In the genomic region with DNA sequence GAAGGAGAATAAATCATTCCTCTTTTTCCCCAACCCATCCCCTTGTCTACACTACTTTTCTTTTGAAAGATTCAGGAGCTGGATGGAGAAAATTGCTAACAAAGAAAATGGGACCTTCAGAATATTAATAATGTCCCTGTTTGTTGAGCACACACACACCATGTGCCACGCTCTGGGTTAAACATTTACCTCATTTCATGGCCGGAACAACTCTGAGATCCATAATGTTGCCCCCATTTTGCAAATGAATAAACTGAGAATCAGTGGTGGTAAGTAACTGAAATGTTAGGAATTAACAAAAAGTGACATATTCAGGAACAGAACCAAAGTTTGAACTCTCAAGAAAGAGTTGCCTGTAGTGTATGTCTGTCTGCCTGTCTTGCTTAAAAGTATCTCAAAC, we compare ENCODE assay signal across 13 cellular contexts. TPM values are rescaled to one million over a fixed set of nuclear protein-coding genes. Genes with fewer than 3 reads are reported as not detected.
DNase-seq lines count a peak whose midpoint lies in the region; ATAC-seq, FAIRE-seq and TF ChIP-seq lines count a peak whose summit lies in the region.
"Had no signal": no experiment of that assay in that cellular context is flagged by ENCODE, and none has a peak within 500 bp of the region (broad histone marks: within the 10 kb centered on the region; RNA-seq: fewer than 3 reads in every experiment).

No MANE protein-coding gene starts in this region.

- H3K9me3 ChIP-seq in HUES6 (ENCODE audit: control insufficient read depth, insufficient read depth, low read depth, low read length) = no peaks in the 10 kb centered on the region
- H3K9me3 ChIP-seq in K562 (replicated peaks; ENCODE audit: control insufficient read depth, insufficient read depth, low read depth, low read length) = no peaks in the 10 kb centered on the region
- no peaks in the 10 kb centered on the region for H3K9me3 ChIP-seq in left lung
- H3K9me3 ChIP-seq in tibial nerve = no peaks in the 10 kb centered on the region
- H3K9me3 ChIP-seq in SK-N-SH = no peaks in the 10 kb centered on the region

- no peaks in the 10 kb centered on the region for H4K20me1 ChIP-seq in K562 (replicated peaks; ENCODE audit: control insufficient read depth, insufficient read depth, low read length)
- H4K20me1 ChIP-seq in SK-N-SH (ENCODE audit: insufficient read depth) = no peaks in the 10 kb centered on the region

- DNase-seq in K562 (ENCODE audit: extremely low read depth in 1 of 4, low spot score in 3 of 4) = no peak
- DNase-seq in left lung = no peak
- DNase-seq in tibial nerve (ENCODE audit: low spot score in 2 of 2) = no peak
- no peak for DNase-seq in activated naive CD4-positive, alpha-beta T cell treated with anti-CD3 and anti-CD28 coated beads for 36 hours
- DNase-seq in amygdala (lab: John Stamatoyannopoulos, UW) = no peak
- no peak for DNase-seq in SK-N-SH
- DNase-seq: DND-41, NCI-H2029 treated with DMSO at 0.1 percent for 48 hours had no signal

- no peak for TF ChIP-seq RAD21 in K562 (CRISPR knock-in tag; conservative IDR thresholded peaks at IDR 0.05 in 1 of 2, IDR thresholded peaks at IDR 0.05 in 1 of 2)
- no peak for TF ChIP-seq RAD21 in SK-N-SH (IDR thresholded peaks at IDR 0.05; ENCODE audit: low read length)

- intact Hi-C loops in K562 (cut with micrococcal nuclease) (loop anchor here (5.0 kb wide), 2 partner anchors 51 to 91 kb away; a partner anchor contains a TSS), left lung (cut with DNase I) (no loop called here)
- intact Hi-C loops in activated naive CD4-positive, alpha-beta T cell treated with anti-CD3 and anti-CD28 coated beads for 36 hours (cut with micrococcal nuclease) = loop anchor here (5.0 kb wide), 2 partner anchors 131 to 519 kb away; no protein-coding TSS in a partner anchor

- no TSS peak for BruUV-seq in K562 (replicated peaks; lab: Mats Ljungman, UMichigan)

- H3K27me3 ChIP-seq in HUES6 (ENCODE audit: control insufficient read depth, insufficient read depth, low read length) (peaks cover 38% of the 10 kb centered on the region), K562 (ENCODE audit: control insufficient read depth in 2 of 2, insufficient read depth in 2 of 2, low read length in 2 of 2) (peaks cover 11 to 15% of the 10 kb centered on the region in 2 experiments), left lung (peaks cover 7 to 38% of the 10 kb centered on the region in 2 donors), tibial nerve (no peaks in the 10 kb centered on the region), SK-N-SH (ENCODE audit: insufficient read depth) (no peaks in the 10 kb centered on the region)

- POLR2A ChIA-PET in K562 (lab: Yijun Ruan, JAX) (interaction anchor here (0.6 to 1.3 kb wide), 5 partner anchors 15 to 120 kb away, joined by 3 to 7 read pairs (median 3); a partner anchor contains a TSS), SK-N-SH (lab: Yijun Ruan, JAX) (no interaction called here)

- no peak overlapping the region for H3K27ac ChIP-seq in HUES6 (ENCODE audit: low read depth, low read length)
- peak overlapping the region; percentile 64; the same call in 1 of the 3 replicates for H3K27ac ChIP-seq in K562 (ENCODE audit: extremely low read depth, low read depth, low read length)
- peak overlapping the region; percentile 68 to 72 for H3K27ac ChIP-seq in left lung
- H3K27ac ChIP-seq in tibial nerve = peak overlapping the region in 3 of 4 donors; percentile 64 to 78 (median 72)
- no peak overlapping the region for H3K27ac ChIP-seq in SK-N-SH (ENCODE audit: low read depth in 2 of 2, low read length in 1 of 2)

- no peaks in the 10 kb centered on the region for H3K9me3 Mint-ChIP-seq in activated naive CD4-positive, alpha-beta T cell treated with anti-CD3 and anti-CD28 coated beads for 36 hours
- H3K9me3 Mint-ChIP-seq: memory B cell had no signal

- H3K9ac ChIP-seq in HUES6 (ENCODE audit: low read length) (peak overlapping the region; percentile 35), K562 (ENCODE audit: insufficient read depth in 1 of 2, low read depth in 2 of 2, low read length in 2 of 2) (peak overlapping the region in 1 of 2 experiments; percentile 67; a peak in 2 of 4 replicates), SK-N-SH (no peak overlapping the region)

- H3F3A ChIP-seq in SK-N-SH (replicated peaks; ENCODE audit: insufficient read depth) = no peaks in the 10 kb centered on the region

- WGBS in K562 (ENCODE audit: insufficient coverage, low coverage, missing lambda C conversion rate) = 66% methylated on average over 2 of the region's 2 CpGs
- WGBS in tibial nerve, 2 donors = 82 to 100% methylated on average over 2 of the region's 2 CpGs
- 89% methylated on average over 2 of the region's 2 CpGs for WGBS in SK-N-SH (ENCODE audit: low lambda C conversion rate)

- H3K9me1 ChIP-seq in K562 (ENCODE audit: control insufficient read depth, insufficient read depth, low read length) = no peaks in the 10 kb centered on the region

- in situ Hi-C loops in K562 (cut with MboI) = no loop called here

- 0 out of 2 replicates have a peak, but pooled peaks cover 5% of the 10 kb centered on the region for H3K4me1 ChIP-seq in HUES6 (ENCODE audit: control insufficient read depth, insufficient read depth, low read length)
- peaks cover 9 to 12% of the 10 kb centered on the region in 2 experiments; a peak in 4 of 5 replicates for H3K4me1 ChIP-seq in K562 (replicated peaks in 1 of 2; ENCODE audit: control insufficient read depth in 2 of 2, insufficient read depth in 2 of 2, low read length in 2 of 2)
- peaks cover 0 to 13% of the 10 kb centered on the region in 2 donors for H3K4me1 ChIP-seq in left lung
- H3K4me1 ChIP-seq in tibial nerve = peaks cover 0 to 13% (median 2%) of the 10 kb centered on the region in 4 donors
- no peaks in the 10 kb centered on the region; a peak in 1 of 4 replicates for H3K4me1 ChIP-seq in SK-N-SH (ENCODE audit: control insufficient read depth in 1 of 2, insufficient read depth in 2 of 2, low read depth in 1 of 2, low read length in 1 of 2)

- peaks cover 2% of the 10 kb centered on the region for H3K4me1 Mint-ChIP-seq in activated naive CD4-positive, alpha-beta T cell treated with anti-CD3 and anti-CD28 coated beads for 36 hours (ENCODE audit: low read depth)

- TF ChIP-seq EP300 in K562 (IDR thresholded peaks at IDR 0.05; ENCODE audit: low read length) = no peak
- no peak for TF ChIP-seq EP300 in tibial nerve (IDR thresholded peaks at IDR 0.05)
- TF ChIP-seq EP300 in SK-N-SH (IDR thresholded peaks at IDR 0.05; ENCODE audit: borderline replicate concordance in 1 of 2, low read depth in 1 of 2, low read length in 1 of 2) = no peak

- H3K4me2 ChIP-seq in K562 (ENCODE audit: insufficient read depth, low read length) (peak overlapping the region; percentile 61), SK-N-SH (no peak overlapping the region)

- H3K27me3 Mint-ChIP-seq in activated naive CD4-positive, alpha-beta T cell treated with anti-CD3 and anti-CD28 coated beads for 36 hours (ENCODE audit: low read depth) = peaks cover 23% of the 10 kb centered on the region

- CTCF ChIA-PET in K562 (lab: Yijun Ruan, JAX; ENCODE audit: low intra/inter-chr PET ratio) = no interaction called here
- CTCF ChIA-PET in activated naive CD4-positive, alpha-beta T cell treated with anti-CD3 and anti-CD28 coated beads for 36 hours (lab: Charles Lee) = interaction anchor here (0.8 to 1.3 kb wide), 3 partner anchors 130 to 195 kb away, joined by 3 to 4 read pairs (median 4); no protein-coding TSS in a partner anchor
- CTCF ChIA-PET in SK-N-SH (lab: Yijun Ruan, JAX) = interaction anchor here (0.7 to 9.7 kb wide), 24 partner anchors 10 to 199 kb away, joined by 3 to 73 read pairs (median 8); no protein-coding TSS in a partner anchor

- TF ChIP-seq CTCF in K562 (IDR thresholded peaks at IDR 0.05 in 2 of 3, conservative IDR thresholded peaks at IDR 0.05 in 1 of 3; ENCODE audit: insufficient read depth in 2 of 3, low read depth in 1 of 3, low read length in 3 of 3) (no peak), left lung (IDR thresholded peaks at IDR 0.05) (no peak), tibial nerve (IDR thresholded peaks at IDR 0.05) (no peak), SK-N-SH (IDR thresholded peaks at IDR 0.05) (no peak)

- no peak for TF ChIP-seq POLR2A in K562 (conservative IDR thresholded peaks at IDR 0.05)
- no peak for TF ChIP-seq POLR2A in tibial nerve (IDR thresholded peaks at IDR 0.05)

- H3K9me2 ChIP-seq in SK-N-SH = no peaks in the 10 kb centered on the region

- H3K36me3 ChIP-seq in HUES6 (ENCODE audit: control insufficient read depth, insufficient read depth, low read length) (no peaks in the 10 kb centered on the region), K562 (ENCODE audit: control insufficient read depth, insufficient read depth, low read length) (no peaks in the 10 kb centered on the region), left lung (no peaks in the 10 kb centered on the region), tibial nerve (no peaks in the 10 kb centered on the region), SK-N-SH (replicated peaks in 1 of 2; ENCODE audit: control insufficient read depth in 1 of 2, insufficient read depth in 2 of 2, low read length in 1 of 2) (no peaks in the 10 kb centered on the region)

- ATAC-seq in K562 = no peak; the same call in 2 of the 3 replicates
- ATAC-seq in left lung = no peak
- ATAC-seq in GM18873 (IDR thresholded peaks at IDR 0.05; ENCODE audit: low FRiP score, unreplicated experiment) = no peak

- peak; percentile 76 for FAIRE-seq in K562 (lab: Jason Lieb, UNC)

- H3K27ac Mint-ChIP-seq in activated naive CD4-positive, alpha-beta T cell treated with anti-CD3 and anti-CD28 coated beads for 36 hours = no peak overlapping the region
- H3K27ac Mint-ChIP-seq: activated CD8-positive, alpha-beta memory T cell treated with anti-CD3 and anti-CD28 coated beads, Interleukin-2, amount 10 ng/mL, durations not matched to agents 7 days and 5 days; memory B cell had no signal

- peak overlapping the region; percentile 87 for H2AFZ ChIP-seq in K562 (ENCODE audit: low read depth, low read length)
- no peak overlapping the region for H2AFZ ChIP-seq in SK-N-SH (ENCODE audit: low read depth)

- peak overlapping the region; percentile 82 for H3K4me3 ChIP-seq in HUES6 (ENCODE audit: low read depth, low read length)
- H3K4me3 ChIP-seq in K562 = no peak overlapping the region
- peak overlapping the region in 1 of 2 donors; percentile 30 for H3K4me3 ChIP-seq in left lung
- peak overlapping the region in 1 of 4 donors; percentile 49 for H3K4me3 ChIP-seq in tibial nerve
- H3K4me3 ChIP-seq in SK-N-SH (ENCODE audit: low read depth in 2 of 2, low read length in 1 of 2) = no peak overlapping the region

- H3K79me2 ChIP-seq in K562 (ENCODE audit: control insufficient read depth, insufficient read depth, low read length) (no peaks in the 10 kb centered on the region), SK-N-SH (ENCODE audit: insufficient read depth) (no peaks in the 10 kb centered on the region)

- no peaks in the 10 kb centered on the region for H3K36me3 Mint-ChIP-seq in activated naive CD4-positive, alpha-beta T cell treated with anti-CD3 and anti-CD28 coated beads for 36 hours (ENCODE audit: low read depth)
- H3K36me3 Mint-ChIP-seq: activated CD8-positive, alpha-beta memory T cell treated with anti-CD3 and anti-CD28 coated beads, Interleukin-2, amount 10 ng/mL, durations not matched to agents 7 days and 5 days; memory B cell had no signal

- H3K4me3 Mint-ChIP-seq in activated naive CD4-positive, alpha-beta T cell treated with anti-CD3 and anti-CD28 coated beads for 36 hours = no peak overlapping the region

RNA-seq across cellular contexts. Expression of a gene that starts 51.5 kb away (rescaled TPM):
- total RNA-seq in K562 (2011; cell fraction: chromatin; rRNA removed; ENCODE audit: low replicate concordance) = 37.6 and 119 TPM in 2 replicates
- 9.2 and 17.2 TPM in 2 replicates for total RNA-seq in K562 (2011; cell fraction: nucleolus; rRNA removed)
- 23.3 and 36.0 TPM in 2 replicates for total RNA-seq in K562 (2011; cell fraction: nucleoplasm; rRNA removed)
- total RNA-seq in K562 (2014; rRNA removed) (14.7 and 14.8 TPM in 2 replicates), K562 (2014; rRNA removed; fragmentation: Illumina TruSeq; extraction: Trizol) (35.0 and 47.9 TPM in 2 replicates), K562 (2015; rRNA removed; fragmentation: Illumina TruSeq; extraction: Trizol) (26.5 and 29.5 TPM in 2 replicates), K562 (2021) (34.4 and 38.5 TPM in 2 replicates), left lung (10 to 100 TPM; 54.7 to 55.5 TPM), tibial nerve (10 to 100 TPM; 34.5 to 65.5 (median 54.3) TPM)
- polyA plus RNA-seq in K562 (2011; rRNA removed) (49.0 and 53.9 TPM in 2 replicates), K562 (2014; fragmentation: Illumina TruSeq; extraction: Trizol) (20.3 and 21.1 TPM in 2 replicates), K562 (2014; fragmentation: Nextera tagmentation; extraction: Ambion mirVana) (10 to 100 TPM; 14.2 to 18.9 TPM), K562 (2014; rRNA removed) (12.4 and 17.4 TPM in 2 replicates), SK-N-SH (2012; rRNA removed) (26.9 and 36.1 TPM in 2 replicates)
- polyA plus RNA-seq in K562 (2011; cell fraction: cytosol; rRNA removed) = 23.7 and 43.2 TPM in 2 replicates
- polyA plus RNA-seq in K562 (2011; cell fraction: nucleus; rRNA removed) = 15.7 and 27.0 TPM in 2 replicates
- polyA plus RNA-seq in K562 (2012) = 12.9 and 17.5 TPM in 2 replicates
- 143 and 178 TPM in 2 replicates for polyA minus RNA-seq in K562 (2011; rRNA and poly(A)+ RNA removed)
- polyA minus RNA-seq in K562 (2011; cell fraction: cytosol; rRNA and poly(A)+ RNA removed) = 41.4 and 59.4 TPM in 2 replicates
- 19.7 and 42.3 TPM in 2 replicates for polyA minus RNA-seq in K562 (2011; cell fraction: nucleus; rRNA and poly(A)+ RNA removed)
- 1 to 10 TPM in 1 of 2 experiments, under 1 TPM in 1; 0.50 to 1.2 TPM for total RNA-seq in activated naive CD4-positive, alpha-beta T cell treated with anti-CD3 and anti-CD28 coated beads for 36 hours
- polyA plus RNA-seq in SK-N-SH (2012; cell fraction: cytosol; rRNA removed) = 30.7 and 35.1 TPM in 2 replicates
- 22.5 and 37.2 TPM in 2 replicates for polyA plus RNA-seq in SK-N-SH (2012; cell fraction: nucleus; rRNA removed)

RNA-seq across cellular contexts. Expression of a gene that starts 52.4 kb away (rescaled TPM):
- total RNA-seq in K562 (2011; cell fraction: chromatin; rRNA removed; ENCODE audit: low replicate concordance) = 0.21 TPM in 1 of 2 replicates, not detected in the other
- not detected in 2 replicates for total RNA-seq in K562 (2011; cell fraction: nucleolus; rRNA removed)
- total RNA-seq in K562 (2011; cell fraction: nucleoplasm; rRNA removed) = 0.61 TPM in 1 of 2 replicates, not detected in the other
- total RNA-seq in K562 (2014; rRNA removed) = 0.05 TPM in 1 of 2 replicates, not detected in the other
- total RNA-seq in K562 (2014; rRNA removed; fragmentation: Illumina TruSeq; extraction: Trizol) = not detected in 2 replicates
- total RNA-seq in K562 (2015; rRNA removed; fragmentation: Illumina TruSeq; extraction: Trizol) = not detected in 2 replicates
- 0.62 and 0.98 TPM in 2 replicates for total RNA-seq in K562 (2021)
- polyA plus RNA-seq in K562 (2011; rRNA removed) = 0.08 TPM in 1 of 2 replicates, not detected in the other
- polyA plus RNA-seq in K562 (2011; cell fraction: cytosol; rRNA removed) = 0.06 TPM in 1 of 2 replicates, not detected in the other
- polyA plus RNA-seq in K562 (2011; cell fraction: nucleus; rRNA removed) = 0.04 and 0.26 TPM in 2 replicates
- 0.18 TPM in 1 of 2 replicates, not detected in the other for polyA plus RNA-seq in K562 (2012)
- not detected in 2 replicates for polyA plus RNA-seq in K562 (2014; fragmentation: Illumina TruSeq; extraction: Trizol)
- polyA plus RNA-seq in K562 (2014; fragmentation: Nextera tagmentation; extraction: Ambion mirVana) = not detected
- polyA plus RNA-seq in K562 (2014; rRNA removed) = not detected in 2 replicates
- polyA minus RNA-seq in K562 (2011; rRNA and poly(A)+ RNA removed) = not detected in 2 replicates
- polyA minus RNA-seq in K562 (2011; cell fraction: cytosol; rRNA and poly(A)+ RNA removed) = 0.57 and 1.6 TPM in 2 replicates
- not detected in 2 replicates for polyA minus RNA-seq in K562 (2011; cell fraction: nucleus; rRNA and poly(A)+ RNA removed)
- 100 to 1,000 TPM; 151 to 222 TPM for total RNA-seq in left lung
- 100 to 1,000 TPM; 158 to 291 (median 212) TPM for total RNA-seq in tibial nerve
- not detected for total RNA-seq in activated naive CD4-positive, alpha-beta T cell treated with anti-CD3 and anti-CD28 coated beads for 36 hours
- polyA plus RNA-seq in SK-N-SH (2012; rRNA removed) = 2,247 and 2,678 TPM in 2 replicates
- 1,829 and 2,247 TPM in 2 replicates for polyA plus RNA-seq in SK-N-SH (2012; cell fraction: cytosol; rRNA removed)
- 2,574 and 3,187 TPM in 2 replicates for polyA plus RNA-seq in SK-N-SH (2012; cell fraction: nucleus; rRNA removed)
- total RNA-seq: OCI-LY7 had no signal

Comparison
In these comparisons a context has a peak if more than half of its experiments do, and no peak if none do; other contexts are left out.
1. H3K27ac ChIP-seq: peak in K562 (single experiment), left lung (2 of 2) and tibial nerve (3 of 4); none in HUES6 (single experiment) and SK-N-SH (0 of 2).
2. RNA of a gene that starts 51.5 kb away (total RNA-seq): 34.5 to 65.5 TPM in tibial nerve, 54.7 to 55.5 TPM in left lung and 9.2 to 119 TPM in K562; 0.50 to 1.2 TPM in activated naive CD4-positive, alpha-beta T cell treated with anti-CD3 and anti-CD28 coated beads for 36 hours; every median in the first group is over 4 times any median in the second.
3. RNA of a gene that starts 52.4 kb away (total RNA-seq): 158 to 291 TPM in tibial nerve and 151 to 222 TPM in left lung; 0.05 to 0.98 TPM in K562 and not detected in activated naive CD4-positive, alpha-beta T cell treated with anti-CD3 and anti-CD28 coated beads for 36 hours; every median in the first group is over 10 times any median in the second.
4. intact Hi-C loops: an anchor here in K562 (5.0 kb wide) and activated naive CD4-positive, alpha-beta T cell treated with anti-CD3 and anti-CD28 coated beads for 36 hours (5.0 kb wide); none called in left lung.